10 cellular contexts compared by ENCODE assay signal in genomic region chr16:79595261-79595660, GRCh38. TPM values are rescaled to one million over a fixed set of nuclear protein-coding genes. Genes with fewer than 3 reads are reported as not detected.
A peak's percentile ranks its signal among the peaks of the same experiment; 100 is the strongest.
DNase-seq lines count a peak whose midpoint lies in the region; ATAC-seq, FAIRE-seq and TF ChIP-seq lines count a peak whose summit lies in the region.
"Had no signal": no experiment of that assay in that cellular context is flagged by ENCODE, and none has a peak within 500 bp of the region (broad histone marks: within the 10 kb centered on the region; RNA-seq: fewer than 3 reads in every experiment).

No MANE protein-coding gene starts in this region.

- no peaks in the 10 kb centered on the region for H3K27me3 ChIP-seq in liver (ENCODE audit: control insufficient read depth in 4 of 4, insufficient read depth in 4 of 4, low read length in 3 of 4)
- H3K27me3 ChIP-seq in HepG2 (ENCODE audit: control insufficient read depth in 1 of 2, insufficient read depth in 2 of 2, low read length in 2 of 2), result peaks cover 5 to 48% of the 10 kb centered on the region in 2 experiments; a peak in 4 of 5 replicates
- H3K27me3 ChIP-seq in neuron (ENCODE audit: insufficient read depth, low read length), result no peaks in the 10 kb centered on the region
- H3K27me3 ChIP-seq in PC-3 (ENCODE audit: low read length), result peaks cover 59% of the 10 kb centered on the region

- H3K4me1 ChIP-seq in liver (ENCODE audit: control insufficient read depth in 4 of 4, insufficient read depth in 4 of 4, low read length in 3 of 4) (peaks cover 9 to 41% (median 31%) of the 10 kb centered on the region in 4 donors), HepG2 (ENCODE audit: insufficient read depth, low read length) (peaks cover under 1% of the 10 kb centered on the region; the same call in 1 of the 2 replicates), neuron (ENCODE audit: insufficient read depth, low read length) (peaks cover 28% of the 10 kb centered on the region), PC-3 (ENCODE audit: insufficient read depth, low read length) (no peaks in the 10 kb centered on the region)

- H3K9me2 ChIP-seq in PC-3 (replicated peaks; ENCODE audit: low read length), result no peaks in the 10 kb centered on the region

- intact Hi-C loops in HepG2 (cut with micrococcal nuclease; ENCODE audit: unreplicated experiment) (no loop called here), PC-3 (cut with micrococcal nuclease) (no loop called here)

- POLR2A ChIA-PET in HepG2 (lab: Yijun Ruan, JAX), result no interaction called here
- POLR2A ChIA-PET in PC-3 (lab: Charles Lee; ENCODE audit: unreplicated experiment), result no interaction called here

- H3K79me2 ChIP-seq in HepG2 (ENCODE audit: insufficient read depth, low read length) (no peaks in the 10 kb centered on the region), PC-3 (ENCODE audit: low read length) (no peaks in the 10 kb centered on the region)

- 21% methylated on average over 5 of the region's 5 CpGs for WGBS in liver
- 20% methylated on average over 5 of the region's 5 CpGs for WGBS in HepG2 (ENCODE audit: low lambda C conversion rate)

- no peak overlapping the region for H2AFZ ChIP-seq in HepG2 (ENCODE audit: low read length)
- no peak overlapping the region for H2AFZ ChIP-seq in neuron (ENCODE audit: low read depth, low read length)
- H2AFZ ChIP-seq in PC-3 (ENCODE audit: low read length), result no peak overlapping the region

- TF ChIP-seq EP300 in HepG2 (IDR thresholded peaks at IDR 0.05; ENCODE audit: low read depth in 2 of 2, low read length in 2 of 2), result no peak
- no peak for TF ChIP-seq EP300 in HepG2 (CRISPR knock-in tag; IDR thresholded peaks at IDR 0.05; ENCODE audit: borderline replicate concordance)

- H3K9me3 ChIP-seq in liver (ENCODE audit: control insufficient read depth in 4 of 4, low read length in 3 of 4), result no peaks in the 10 kb centered on the region
- no peaks in the 10 kb centered on the region for H3K9me3 ChIP-seq in HepG2 (ENCODE audit: low read length)
- H3K9me3 ChIP-seq in neuron (ENCODE audit: low read length), result no peaks in the 10 kb centered on the region
- no peaks in the 10 kb centered on the region for H3K9me3 ChIP-seq in PC-3 (ENCODE audit: low read length)

- no TSS peak for BruUV-seq in HepG2 (replicated peaks; lab: Mats Ljungman, UMichigan)
- no TSS peak for BruUV-seq in PC-3 (replicated peaks; lab: Mats Ljungman, UMichigan)

- H3K27ac ChIP-seq in liver (ENCODE audit: low read depth in 1 of 2, low read length in 2 of 2) (peak overlapping the region; percentile 82 to 88), HepG2 (ENCODE audit: extremely low read length, insufficient read depth, low read length) (no peak overlapping the region), PC-3 (ENCODE audit: low read length) (no peak overlapping the region)

- no peaks in the 10 kb centered on the region for H4K20me1 ChIP-seq in HepG2 (ENCODE audit: insufficient read depth, low read length)
- H4K20me1 ChIP-seq in PC-3 (ENCODE audit: low read length), result no peaks in the 10 kb centered on the region

- no peak for DNase-seq in HepG2 (ENCODE audit: low spot score)
- DNase-seq in epithelial cell of proximal tubule (ENCODE audit: low read depth), result no peak
- DNase-seq in PC-3, result no peak
- DNase-seq in D721Med (ENCODE audit: insufficient read length, low spot score), result no peak
- DNase-seq in UCSD-AML1 (lab: John Stamatoyannopoulos, UW; ENCODE audit: unreplicated experiment), result no peak
- DNase-seq: MV-4-11; stimulated activated CD4-positive, alpha-beta T cell treated with anti-CD3 and anti-CD28 coated beads, Interleukin-4, amount 100 ng/mL, for 4 hours had no signal

- TF ChIP-seq RAD21 in liver (IDR thresholded peaks at IDR 0.05) (peak in 1 of 2 donors; percentile 2), HepG2 (CRISPR knock-in tag; IDR thresholded peaks at IDR 0.05) (no peak)

- H3K4me3 ChIP-seq in liver (ENCODE audit: low read depth in 1 of 3, low read length in 3 of 3), result peak overlapping the region in 2 of 3 donors; percentile 19 to 98
- no peak overlapping the region for H3K4me3 ChIP-seq in HepG2 (replicated peaks in 1 of 3; ENCODE audit: insufficient read depth in 1 of 3, low read depth in 2 of 3, low read length in 3 of 3)
- peak overlapping the region; percentile 77 for H3K4me3 ChIP-seq in epithelial cell of proximal tubule (ENCODE audit: low read depth, low read length)
- H3K4me3 ChIP-seq in neuron (ENCODE audit: low read length), result peak overlapping the region; percentile 58
- no peak overlapping the region for H3K4me3 ChIP-seq in PC-3 (ENCODE audit: low read length)

- H3K4me2 ChIP-seq in HepG2 (ENCODE audit: low read depth, low read length) (no peak overlapping the region), PC-3 (ENCODE audit: low read length) (no peak overlapping the region)

- FAIRE-seq in HepG2 (lab: Jason Lieb, UNC) (no peak), D721Med (lab: Jason Lieb, UNC) (no peak)

- H3F3A ChIP-seq in PC-3 (ENCODE audit: low read length, unreplicated experiment), result no peaks in the 10 kb centered on the region

- ATAC-seq in HepG2 (no peak), GM18498 (IDR thresholded peaks at IDR 0.05; ENCODE audit: unreplicated experiment) (no peak), PC-3 (no peak)

- in situ Hi-C loops in HepG2 (cut with HindIII; ENCODE audit: extremely low pct_ligation_motif_present, low pct_unique_long_range_greater_than_20kb), result no loop called here

- H3K9ac ChIP-seq in liver (ENCODE audit: low read depth in 1 of 2, low read length in 2 of 2) (peak overlapping the region; percentile 43 to 78), HepG2 (ENCODE audit: insufficient read depth, low read depth, low read length) (no peak overlapping the region), PC-3 (ENCODE audit: low read length) (no peak overlapping the region)

- H3K36me3 ChIP-seq in liver (ENCODE audit: control insufficient read depth in 4 of 4, insufficient read depth in 3 of 4, low read depth in 1 of 4, low read length in 3 of 4), result peaks cover 0 to 2% (median 0%) of the 10 kb centered on the region in 4 donors
- no peaks in the 10 kb centered on the region for H3K36me3 ChIP-seq in HepG2 (replicated peaks in 1 of 2; ENCODE audit: control insufficient read depth in 1 of 2, insufficient read depth in 2 of 2, low read length in 2 of 2)
- H3K36me3 ChIP-seq in neuron (ENCODE audit: insufficient read depth, low read length), result peaks cover 6% of the 10 kb centered on the region
- no peaks in the 10 kb centered on the region for H3K36me3 ChIP-seq in PC-3 (ENCODE audit: low read depth, low read length)

- TF ChIP-seq CTCF in liver (IDR thresholded peaks at IDR 0.05; ENCODE audit: low read depth, low read length, missing input control) (no peak), HepG2 (CRISPR knock-in tag; IDR thresholded peaks at IDR 0.05) (no peak), epithelial cell of proximal tubule (conservative IDR thresholded peaks at IDR 0.05; ENCODE audit: low read depth, low read length) (no peak), PC-3 (conservative IDR thresholded peaks at IDR 0.05; ENCODE audit: low read depth, low read length) (no peak), D721Med (IDR thresholded peaks at IDR 0.05; ENCODE audit: insufficient read depth, missing control alignments) (no peak)

- TF ChIP-seq POLR2A in HepG2 (IDR thresholded peaks at IDR 0.05; ENCODE audit: insufficient read depth in 1 of 2, low read depth in 2 of 2, low read length in 2 of 2), result no peak

- CTCF ChIA-PET in HepG2 (lab: Yijun Ruan, JAX; ENCODE audit: low intra/inter-chr PET ratio, low total read pairs) (no interaction called here), PC-3 (lab: Charles Lee) (no interaction called here)

TF ChIP-seq in liver, 16 proteins besides CTCF, POLR2A, EP300 and RAD21:
- TF ChIP-seq NR2F2 (IDR thresholded peaks at IDR 0.05) (peak; percentile 15), JUND (IDR thresholded peaks at IDR 0.05) (no peak)
TF ChIP-seq in liver: peak in this region for 1.

TF ChIP-seq in HepG2, 621 proteins besides CTCF, POLR2A, EP300 and RAD21:
- TF ChIP-seq ADNP (CRISPR knock-in tag; IDR thresholded peaks at IDR 0.05), result no peak
- no peak for TF ChIP-seq SMYD3 (CRISPR knock-in tag; IDR thresholded peaks at IDR 0.05)
- TF ChIP-seq NR2F6 (IDR thresholded peaks at IDR 0.05), result no peak
- TF ChIP-seq NR2F6 (CRISPR knock-in tag; IDR thresholded peaks at IDR 0.05), result no peak
- TF ChIP-seq TRIM24 (CRISPR knock-in tag; IDR thresholded peaks at IDR 0.05), result no peak

RNA-seq across cellular contexts. Expression of gene MAF, which starts 5.3 kb away (rescaled TPM):
- total RNA-seq in liver, result 10 to 100 TPM; 16.0 to 20.9 TPM
- polyA plus RNA-seq in liver, result 10 to 100 TPM in 1 of 2 donors, 1 to 10 TPM in 1; 9.7 to 17.5 TPM
- total RNA-seq in HepG2 (2016; rRNA removed; fragmentation: Illumina TruSeq; extraction: Trizol), result 0.10 and 0.31 TPM in 2 replicates
- under 0.01 and 0.10 TPM in 2 replicates for total RNA-seq in HepG2 (2016; cell fraction: cytosol; rRNA removed; fragmentation: Illumina TruSeq; extraction: Trizol; ENCODE audit: low read depth)
- total RNA-seq in HepG2 (2016; cell fraction: insoluble cytoplasmic fraction; rRNA removed; fragmentation: Illumina TruSeq; extraction: Trizol), result 0.15 and 0.30 TPM in 2 replicates
- total RNA-seq in HepG2 (2016; cell fraction: membrane; rRNA removed; fragmentation: Illumina TruSeq; extraction: Trizol), result 0.06 and 0.14 TPM in 2 replicates
- total RNA-seq in HepG2 (2016; cell fraction: nucleus; rRNA removed; fragmentation: Illumina TruSeq; extraction: Trizol), result 0.47 and 0.65 TPM in 2 replicates
- polyA plus RNA-seq in HepG2 (2011; rRNA removed), result 0.07 and 0.13 TPM in 2 replicates
- polyA plus RNA-seq in HepG2 (2011; cell fraction: cytosol; rRNA removed), result 0.01 and 0.09 TPM in 2 replicates
- polyA plus RNA-seq in HepG2 (2011; cell fraction: nucleus; rRNA removed), result 0.18 and 0.31 TPM in 2 replicates
- polyA plus RNA-seq in HepG2 (2012), result 0.03 and 0.04 TPM in 2 replicates
- polyA plus RNA-seq in HepG2 (2016; cell fraction: cytosol; fragmentation: Illumina TruSeq; extraction: Trizol; ENCODE audit: low read depth), result not detected in 2 replicates
- 0.25 and 0.30 TPM in 2 replicates for polyA plus RNA-seq in HepG2 (2016; cell fraction: insoluble cytoplasmic fraction; fragmentation: Illumina TruSeq; extraction: Trizol; ENCODE audit: low read depth)
- 0.08 and 0.10 TPM in 2 replicates for polyA plus RNA-seq in HepG2 (2016; cell fraction: membrane; fragmentation: Illumina TruSeq; extraction: Trizol; ENCODE audit: low read depth)
- 0.51 and 0.52 TPM in 2 replicates for polyA plus RNA-seq in HepG2 (2016; cell fraction: nucleus; fragmentation: Illumina TruSeq; extraction: Trizol; ENCODE audit: insufficient read depth, low read depth)
- polyA minus RNA-seq in HepG2 (2011; rRNA and poly(A)+ RNA removed; ENCODE audit: low replicate concordance), result 0.12 TPM in 1 of 2 replicates, not detected in the other
- polyA minus RNA-seq in HepG2 (2011; cell fraction: cytosol; rRNA and poly(A)+ RNA removed), result 0.20 and 0.35 TPM in 2 replicates
- 0.25 and 0.26 TPM in 2 replicates for polyA minus RNA-seq in HepG2 (2011; cell fraction: nucleus; rRNA and poly(A)+ RNA removed)
- total RNA-seq in epithelial cell of proximal tubule, result 0.58 and 7.3 TPM in 2 replicates
- not detected in 2 replicates for total RNA-seq in PC-3 (2014; rRNA removed)

Comparison
In these comparisons a context has a peak if more than half of its experiments do, and no peak if none do; other contexts are left out.
1. H3K27ac ChIP-seq: peak in liver (2 of 2); none in HepG2 (single experiment) and PC-3 (single experiment).
2. H3K4me3 ChIP-seq: peak in liver (2 of 3), epithelial cell of proximal tubule (single experiment) and neuron (single experiment); none in HepG2 (0 of 3) and PC-3 (single experiment).
3. H3K9ac ChIP-seq: peak in liver (2 of 2); none in HepG2 (single experiment) and PC-3 (single experiment).